10 cellular contexts compared by ENCODE assay signal in genomic region chr5:141940695-141941271, GRCh38. TPM values are rescaled to one million over a fixed set of nuclear protein-coding genes. Genes with fewer than 3 reads are reported as not detected.
DNase-seq lines count a peak whose midpoint lies in the region; ATAC-seq lines count a peak whose summit lies in the region.
"Had no signal": no experiment of that assay in that cellular context is flagged by ENCODE, and none has a peak within 500 bp of the region (broad histone marks: within the 10 kb centered on the region; RNA-seq: fewer than 3 reads in every experiment).

No MANE protein-coding gene starts in this region.

- in situ Hi-C loops in SK-MEL-5 (cut with HindIII; ENCODE audit: low pct_unique_long_range_greater_than_20kb, low sequenced_read_pairs), result no loop called here

- ATAC-seq in sciatic nerve (peak; percentile 60), HG03139 (IDR thresholded peaks at IDR 0.05; ENCODE audit: unreplicated experiment) (no peak), HG03378 (IDR thresholded peaks at IDR 0.05; ENCODE audit: unreplicated experiment) (no peak), HG02588 (IDR thresholded peaks at IDR 0.05; ENCODE audit: unreplicated experiment) (no peak)

- DNase-seq in EH (ENCODE audit: low read depth), result peak; percentile 69
- peak; percentile 21 for DNase-seq in SK-MEL-5 (ENCODE audit: low read depth, low spot score)
- peak; percentile 59 for DNase-seq in fibroblast of gingiva (ENCODE audit: low read depth)
- no peak for DNase-seq in sciatic nerve (ENCODE audit: low spot score)
- DNase-seq in NCI-H524 (lab: John Stamatoyannopoulos, UW), result no peak
- DNase-seq: amniotic stem cell, kidney glomerular epithelial cell had no signal

- intact Hi-C loops in sciatic nerve (cut with DNase I), result no loop called here

RNA-seq across cellular contexts. Expression of gene DELE1, which starts 17.1 kb away (rescaled TPM):
- 67.1 and 74.3 TPM in 2 replicates for total RNA-seq in SK-MEL-5 (2014; rRNA removed; shearing (Covaris generic))
- 60.2 and 74.4 TPM in 2 replicates for polyA plus RNA-seq in SK-MEL-5 (2015; cell fraction: cytosol; rRNA removed)
- polyA plus RNA-seq in SK-MEL-5 (2015; cell fraction: nucleus; rRNA removed), result 247 and 308 TPM in 2 replicates
- total RNA-seq in sciatic nerve, result 73.3 TPM

RNA-seq across cellular contexts. Expression of gene PCDH12, which starts 17.2 kb away (rescaled TPM):
- total RNA-seq in SK-MEL-5 (2014; rRNA removed; shearing (Covaris generic)), result not detected in 2 replicates
- polyA plus RNA-seq in SK-MEL-5 (2015; cell fraction: cytosol; rRNA removed), result 0.04 TPM in 1 of 2 replicates, not detected in the other
- polyA plus RNA-seq in SK-MEL-5 (2015; cell fraction: nucleus; rRNA removed), result not detected in 2 replicates
- 7.0 TPM for total RNA-seq in sciatic nerve

RNA-seq across cellular contexts. Expression of gene RNF14, which starts 28.1 kb away (rescaled TPM):
- total RNA-seq in SK-MEL-5 (2014; rRNA removed; shearing (Covaris generic)), result 213 and 228 TPM in 2 replicates
- polyA plus RNA-seq in SK-MEL-5 (2015; cell fraction: cytosol; rRNA removed), result 77.5 and 92.9 TPM in 2 replicates
- polyA plus RNA-seq in SK-MEL-5 (2015; cell fraction: nucleus; rRNA removed), result 47.1 and 54.6 TPM in 2 replicates
- 58.1 TPM for total RNA-seq in sciatic nerve

Comparison
In these comparisons a context has a peak if more than half of its experiments do, and no peak if none do; other contexts are left out.
1. DNase-seq: peak in EH (single experiment), SK-MEL-5 (single experiment) and fibroblast of gingiva (single experiment); none in sciatic nerve (single experiment) and NCI-H524 (0 of 2).